Comparison of ENCODE assay signal across 23 cellular contexts in the genomic region with DNA sequence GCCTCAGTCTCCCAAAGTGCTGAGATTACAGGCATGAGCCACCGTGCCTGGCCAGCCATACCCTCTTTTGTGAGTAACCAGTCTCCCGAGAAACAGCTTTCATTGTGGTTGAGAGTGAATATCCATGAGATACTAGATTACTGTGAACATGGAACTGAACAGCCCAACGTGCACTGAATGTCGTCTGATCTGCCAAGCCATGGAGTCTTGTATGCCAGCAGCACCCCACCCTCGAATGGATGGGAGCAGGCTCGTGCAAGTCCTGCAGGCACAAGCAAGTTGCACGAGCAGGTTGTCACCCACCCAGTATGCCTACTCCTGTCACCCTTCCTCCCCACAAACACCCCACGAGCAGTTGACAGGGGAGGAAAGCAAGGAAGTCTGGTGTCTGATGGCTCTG. TPM values are rescaled to one million over a fixed set of nuclear protein-coding genes. Genes with fewer than 3 reads are reported as not detected.
"Had no signal": no experiment of that assay in that cellular context is flagged by ENCODE, and none has a peak within 500 bp of the region (broad histone marks: within the 10 kb centered on the region; RNA-seq: fewer than 3 reads in every experiment).

No MANE protein-coding gene starts in this region.

- H3K4me3 ChIP-seq: MG63, SJSA1, SK-N-MC had no signal

- DNase-seq: IMR-90, Karpas-422, KG1, MG63, NCI-H1092 treated with DMSO at 0.1 percent for 48 hours, NCI-H1436, NCI-H187, NCI-H2029, NCI-H2081 treated with DMSO at 0.1 percent for 48 hours, NCI-H2171, NCI-H226, NCI-H446, NCI-H510A, NCI-H524 treated with DMSO at 0.1 percent for 48 hours, NCI-H69, NCI-H774, Right ventricle myocardium superior, RPMI8226, SIG-M5 had no signal

- H3K27me3 ChIP-seq: MG63, SJSA1 had no signal

- H3K36me3 ChIP-seq: MG63, SJSA1 had no signal

- ATAC-seq: HepG2 had no signal

- H3K9me3 ChIP-seq: MG63, SJSA1 had no signal

- H3K27ac ChIP-seq: SJSA1, SK-N-MC had no signal

- H3K4me1 ChIP-seq: SJSA1 had no signal

- FAIRE-seq: HepG2, RCC 7860 had no signal

RNA-seq across cellular contexts. Expression of a gene that starts 36.5 kb away (rescaled TPM):
- total RNA-seq: HepG2, IMR-90, SJSA1 had no signal
- polyA plus RNA-seq: IMR-90 had no signal
